In genomic region chr3:117026401-117026800, GRCh38 we compare ENCODE assay signal across 7 cellular contexts.
"Had no signal": no experiment of that assay in that cellular context is flagged by ENCODE, and none has a peak within 500 bp of the region (broad histone marks: within the 10 kb centered on the region; RNA-seq: fewer than 3 reads in every experiment).

No MANE protein-coding gene starts in this region.

- H3K4me1 Mint-ChIP-seq: IgD-negative memory B cell had no signal

- H3K36me3 Mint-ChIP-seq: IgD-negative memory B cell had no signal

- H3K27ac Mint-ChIP-seq: IgD-negative memory B cell had no signal

- DNase-seq: IMR-90, KBM-7, KG1 had no signal

- H3K4me3 ChIP-seq: K562 had no signal

- ATAC-seq: HepG2, K562 had no signal

- H3K27ac ChIP-seq: HL-60 had no signal
